In the genomic region with DNA sequence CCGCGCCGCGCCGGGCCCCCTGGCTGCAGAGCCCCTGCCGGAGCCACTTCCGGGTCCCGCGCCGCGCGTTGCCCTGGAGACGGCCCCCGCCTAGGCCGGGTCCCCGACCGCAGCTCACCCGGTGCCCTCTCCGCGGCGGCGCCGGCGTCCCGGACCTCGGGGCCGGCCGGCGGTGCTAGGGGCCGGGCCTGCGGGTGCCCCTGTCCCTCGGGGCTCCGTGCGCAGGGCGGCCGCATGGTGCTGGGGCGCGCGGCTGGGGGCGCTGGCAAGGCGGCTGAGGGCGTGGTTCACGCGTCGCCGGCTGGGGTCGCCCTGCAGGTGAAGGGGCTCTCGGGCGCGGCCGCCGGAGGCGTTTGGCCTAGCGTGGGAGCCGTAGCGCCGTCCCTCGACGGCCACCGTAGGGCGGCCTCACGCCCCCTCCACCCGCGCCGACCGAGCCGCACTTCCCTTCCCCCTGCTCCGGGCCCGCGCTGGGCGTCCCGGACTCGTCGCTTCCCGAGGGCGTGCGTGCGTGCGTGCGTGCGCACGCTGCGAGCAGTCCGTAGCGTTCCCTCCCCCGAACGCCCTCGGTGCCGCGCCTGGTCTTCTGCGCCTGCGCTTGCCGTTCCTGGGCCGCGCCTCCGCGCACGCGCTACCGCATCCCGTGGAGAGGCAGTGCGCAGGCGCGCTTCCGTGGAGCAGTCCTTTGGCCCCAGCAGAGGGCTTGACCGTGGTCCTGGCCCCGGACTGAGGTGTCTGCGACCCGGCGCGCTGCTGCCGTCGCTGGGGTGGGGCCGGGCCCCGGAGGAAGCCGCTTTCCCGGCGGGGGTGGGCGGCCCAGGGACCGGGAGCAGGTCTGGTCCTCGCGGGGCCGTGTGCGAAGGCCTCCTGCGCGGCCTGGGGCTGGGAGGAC, we compare ENCODE assay signal across 1 cellular context.
TF ChIP-seq lines count a peak whose summit lies in the region.

A gene with protein sequence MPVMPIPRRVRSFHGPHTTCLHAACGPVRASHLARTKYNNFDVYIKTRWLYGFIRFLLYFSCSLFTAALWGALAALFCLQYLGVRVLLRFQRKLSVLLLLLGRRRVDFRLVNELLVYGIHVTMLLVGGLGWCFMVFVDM (minus strand): TSS at position 509 of the 892 bp plus-strand sequence. CDS start 1,975 bp downstream, outside the sequence.

TF ChIP-seq in HepG2, 621 proteins besides CTCF, POLR2A, EP300 and RAD21 (continued from another document and continues in another):
- TF ChIP-seq, protein P1, sequence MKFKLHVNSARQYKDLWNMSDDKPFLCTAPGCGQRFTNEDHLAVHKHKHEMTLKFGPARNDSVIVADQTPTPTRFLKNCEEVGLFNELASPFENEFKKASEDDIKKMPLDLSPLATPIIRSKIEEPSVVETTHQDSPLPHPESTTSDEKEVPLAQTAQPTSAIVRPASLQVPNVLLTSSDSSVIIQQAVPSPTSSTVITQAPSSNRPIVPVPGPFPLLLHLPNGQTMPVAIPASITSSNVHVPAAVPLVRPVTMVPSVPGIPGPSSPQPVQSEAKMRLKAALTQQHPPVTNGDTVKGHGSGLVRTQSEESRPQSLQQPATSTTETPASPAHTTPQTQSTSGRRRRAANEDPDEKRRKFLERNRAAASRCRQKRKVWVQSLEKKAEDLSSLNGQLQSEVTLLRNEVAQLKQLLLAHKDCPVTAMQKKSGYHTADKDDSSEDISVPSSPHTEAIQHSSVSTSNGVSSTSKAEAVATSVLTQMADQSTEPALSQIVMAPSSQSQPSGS (CRISPR knock-in tag; IDR thresholded peaks at IDR 0.05): peak; percentile 46; the same call in 1 of the 2 replicates
- TF ChIP-seq, protein P2, sequence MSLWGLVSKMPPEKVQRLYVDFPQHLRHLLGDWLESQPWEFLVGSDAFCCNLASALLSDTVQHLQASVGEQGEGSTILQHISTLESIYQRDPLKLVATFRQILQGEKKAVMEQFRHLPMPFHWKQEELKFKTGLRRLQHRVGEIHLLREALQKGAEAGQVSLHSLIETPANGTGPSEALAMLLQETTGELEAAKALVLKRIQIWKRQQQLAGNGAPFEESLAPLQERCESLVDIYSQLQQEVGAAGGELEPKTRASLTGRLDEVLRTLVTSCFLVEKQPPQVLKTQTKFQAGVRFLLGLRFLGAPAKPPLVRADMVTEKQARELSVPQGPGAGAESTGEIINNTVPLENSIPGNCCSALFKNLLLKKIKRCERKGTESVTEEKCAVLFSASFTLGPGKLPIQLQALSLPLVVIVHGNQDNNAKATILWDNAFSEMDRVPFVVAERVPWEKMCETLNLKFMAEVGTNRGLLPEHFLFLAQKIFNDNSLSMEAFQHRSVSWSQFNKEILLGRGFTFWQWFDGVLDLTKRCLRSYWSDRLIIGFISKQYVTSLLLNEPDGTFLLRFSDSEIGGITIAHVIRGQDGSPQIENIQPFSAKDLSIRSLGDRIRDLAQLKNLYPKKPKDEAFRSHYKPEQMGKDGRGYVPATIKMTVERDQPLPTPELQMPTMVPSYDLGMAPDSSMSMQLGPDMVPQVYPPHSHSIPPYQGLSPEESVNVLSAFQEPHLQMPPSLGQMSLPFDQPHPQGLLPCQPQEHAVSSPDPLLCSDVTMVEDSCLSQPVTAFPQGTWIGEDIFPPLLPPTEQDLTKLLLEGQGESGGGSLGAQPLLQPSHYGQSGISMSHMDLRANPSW (CRISPR knock-in tag; IDR thresholded peaks at IDR 0.05; ENCODE audit: borderline replicate concordance): no peak
- peak; percentile 95 for TF ChIP-seq SP4 (CRISPR knock-in tag; IDR thresholded peaks at IDR 0.05)
- TF ChIP-seq PPARG (CRISPR knock-in tag; conservative IDR thresholded peaks at IDR 0.05): peak; percentile 17; the same call in 1 of the 2 replicates
- peak; percentile 85; the same call in 2 of the 3 replicates for TF ChIP-seq MXI1 (IDR thresholded peaks at IDR 0.05; ENCODE audit: borderline replicate concordance, low read depth, low read length)
- TF ChIP-seq SMYD3 (CRISPR knock-in tag; IDR thresholded peaks at IDR 0.05): peak; percentile 25; the same call in 1 of the 2 replicates
- no peak for TF ChIP-seq ZNF256 (CRISPR knock-in tag; conservative IDR thresholded peaks at IDR 0.05)
- TF ChIP-seq PAX8 (CRISPR knock-in tag; IDR thresholded peaks at IDR 0.05; ENCODE audit: borderline replicate concordance): peak; percentile 36; the same call in 1 of the 2 replicates
- TF ChIP-seq ZNF563 (CRISPR knock-in tag; IDR thresholded peaks at IDR 0.05): peak; percentile 65
- TF ChIP-seq ZNF329 (CRISPR knock-in tag; IDR thresholded peaks at IDR 0.05; ENCODE audit: low read depth): peak; percentile 93
- TF ChIP-seq ZNF3 (CRISPR knock-in tag; IDR thresholded peaks at IDR 0.05): no peak
- 0 out of 2 replicates have a peak, but pooled peaks have one; percentile 10 for TF ChIP-seq RARA (CRISPR knock-in tag; IDR thresholded peaks at IDR 0.05)
- peak; percentile 87 for TF ChIP-seq PHF20 (CRISPR knock-in tag; IDR thresholded peaks at IDR 0.05)
- peak; percentile 95; the same call in 1 of the 2 replicates for TF ChIP-seq ZNF431 (CRISPR knock-in tag; IDR thresholded peaks at IDR 0.05; ENCODE audit: borderline replicate concordance, low read depth)
- TF ChIP-seq, protein P3, sequence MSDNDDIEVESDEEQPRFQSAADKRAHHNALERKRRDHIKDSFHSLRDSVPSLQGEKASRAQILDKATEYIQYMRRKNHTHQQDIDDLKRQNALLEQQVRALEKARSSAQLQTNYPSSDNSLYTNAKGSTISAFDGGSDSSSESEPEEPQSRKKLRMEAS (IDR thresholded peaks at IDR 0.05): peak; percentile 84
- no peak for TF ChIP-seq NONO (IDR thresholded peaks at IDR 0.05)
- peak; percentile 84 for TF ChIP-seq NONO (CRISPR knock-in tag; conservative IDR thresholded peaks at IDR 0.05)
- TF ChIP-seq ZNF331 (CRISPR knock-in tag; IDR thresholded peaks at IDR 0.05): peak; percentile 75
- TF ChIP-seq AGO1 (IDR thresholded peaks at IDR 0.05; ENCODE audit: low read depth, low read length, poor library complexity, severe bottlenecking): no peak
- TF ChIP-seq, protein P4, sequence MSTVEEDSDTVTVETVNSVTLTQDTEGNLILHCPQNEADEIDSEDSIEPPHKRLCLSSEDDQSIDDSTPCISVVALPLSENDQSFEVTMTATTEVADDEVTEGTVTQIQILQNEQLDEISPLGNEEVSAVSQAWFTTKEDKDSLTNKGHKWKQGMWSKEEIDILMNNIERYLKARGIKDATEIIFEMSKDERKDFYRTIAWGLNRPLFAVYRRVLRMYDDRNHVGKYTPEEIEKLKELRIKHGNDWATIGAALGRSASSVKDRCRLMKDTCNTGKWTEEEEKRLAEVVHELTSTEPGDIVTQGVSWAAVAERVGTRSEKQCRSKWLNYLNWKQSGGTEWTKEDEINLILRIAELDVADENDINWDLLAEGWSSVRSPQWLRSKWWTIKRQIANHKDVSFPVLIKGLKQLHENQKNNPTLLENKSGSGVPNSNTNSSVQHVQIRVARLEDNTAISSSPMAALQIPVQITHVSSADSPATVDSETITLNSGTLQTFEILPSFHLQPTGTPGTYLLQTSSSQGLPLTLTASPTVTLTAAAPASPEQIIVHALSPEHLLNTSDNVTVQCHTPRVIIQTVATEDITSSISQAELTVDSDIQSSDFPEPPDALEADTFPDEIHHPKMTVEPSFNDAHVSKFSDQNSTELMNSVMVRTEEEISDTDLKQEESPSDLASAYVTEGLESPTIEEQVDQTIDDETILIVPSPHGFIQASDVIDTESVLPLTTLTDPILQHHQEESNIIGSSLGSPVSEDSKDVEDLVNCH (CRISPR knock-in tag; IDR thresholded peaks at IDR 0.05): no peak
- no peak; the same call in 1 of the 2 replicates for TF ChIP-seq TBX3 (IDR thresholded peaks at IDR 0.05; ENCODE audit: borderline replicate concordance)
- TF ChIP-seq DNMT1 (CRISPR knock-in tag; IDR thresholded peaks at IDR 0.05): peak; percentile 91
- 0 out of 2 replicates have a peak, but pooled peaks have one; percentile 64 for TF ChIP-seq ZSCAN9 (CRISPR knock-in tag; IDR thresholded peaks at IDR 0.05; ENCODE audit: borderline replicate concordance)
- 0 out of 2 replicates have a peak, but pooled peaks have one; percentile 61 for TF ChIP-seq ZNF792 (CRISPR knock-in tag; IDR thresholded peaks at IDR 0.05)
- TF ChIP-seq FOXA1 (IDR thresholded peaks at IDR 0.05): no peak
- TF ChIP-seq FOXA1 (CRISPR knock-in tag; IDR thresholded peaks at IDR 0.05): no peak; the same call in 1 of the 2 replicates
- TF ChIP-seq ZNF670 (CRISPR knock-in tag; IDR thresholded peaks at IDR 0.05; ENCODE audit: borderline replicate concordance): peak; percentile 88; the same call in 1 of the 2 replicates
- peak; percentile 72 for TF ChIP-seq ZNF709 (CRISPR knock-in tag; IDR thresholded peaks at IDR 0.05)
- no peak for TF ChIP-seq LCORL (IDR thresholded peaks at IDR 0.05)
- TF ChIP-seq LCORL (CRISPR knock-in tag; IDR thresholded peaks at IDR 0.05): peak; percentile 75; the same call in 1 of the 2 replicates
- TF ChIP-seq TGIF2 (CRISPR knock-in tag; IDR thresholded peaks at IDR 0.05): peak; percentile 44
- TF ChIP-seq ZNF12 (CRISPR knock-in tag; IDR thresholded peaks at IDR 0.05): no peak
- TF ChIP-seq ZNF333 (CRISPR knock-in tag; IDR thresholded peaks at IDR 0.05; ENCODE audit: borderline replicate concordance): no peak
- TF ChIP-seq CBFB (CRISPR knock-in tag; IDR thresholded peaks at IDR 0.05): peak; percentile 95
- no peak for TF ChIP-seq SOX13 (IDR thresholded peaks at IDR 0.05)
- peak in 1 of 2 experiments; percentile 35; a peak in 1 of 4 replicates for TF ChIP-seq SOX13 (CRISPR knock-in tag; conservative IDR thresholded peaks at IDR 0.05 in 1 of 2, IDR thresholded peaks at IDR 0.05 in 1 of 2)
- no peak for TF ChIP-seq TCF12 (IDR thresholded peaks at IDR 0.05)
- peak; percentile 63; the same call in 1 of the 2 replicates for TF ChIP-seq TCF12 (CRISPR knock-in tag; IDR thresholded peaks at IDR 0.05)
- no peak; the same call in 1 of the 2 replicates for TF ChIP-seq PRMT3 (CRISPR knock-in tag; IDR thresholded peaks at IDR 0.05; ENCODE audit: borderline replicate concordance, low read depth)
- peak; percentile 68 for TF ChIP-seq ZSCAN25 (CRISPR knock-in tag; IDR thresholded peaks at IDR 0.05)
- TF ChIP-seq HIVEP1 (CRISPR knock-in tag; IDR thresholded peaks at IDR 0.05): no peak
- peak; percentile 25; the same call in 1 of the 2 replicates for TF ChIP-seq RFXAP (CRISPR knock-in tag; IDR thresholded peaks at IDR 0.05; ENCODE audit: borderline replicate concordance)
- peak; percentile 97 for TF ChIP-seq SPEN (CRISPR knock-in tag; IDR thresholded peaks at IDR 0.05; ENCODE audit: low read depth)
- TF ChIP-seq KMT2B (CRISPR knock-in tag; IDR thresholded peaks at IDR 0.05): no peak
- no peak for TF ChIP-seq ZBTB21 (CRISPR knock-in tag; IDR thresholded peaks at IDR 0.05)
- peak; percentile 38; the same call in 1 of the 2 replicates for TF ChIP-seq ESRRA (CRISPR knock-in tag; IDR thresholded peaks at IDR 0.05; ENCODE audit: low read depth)
- TF ChIP-seq, protein P5, sequence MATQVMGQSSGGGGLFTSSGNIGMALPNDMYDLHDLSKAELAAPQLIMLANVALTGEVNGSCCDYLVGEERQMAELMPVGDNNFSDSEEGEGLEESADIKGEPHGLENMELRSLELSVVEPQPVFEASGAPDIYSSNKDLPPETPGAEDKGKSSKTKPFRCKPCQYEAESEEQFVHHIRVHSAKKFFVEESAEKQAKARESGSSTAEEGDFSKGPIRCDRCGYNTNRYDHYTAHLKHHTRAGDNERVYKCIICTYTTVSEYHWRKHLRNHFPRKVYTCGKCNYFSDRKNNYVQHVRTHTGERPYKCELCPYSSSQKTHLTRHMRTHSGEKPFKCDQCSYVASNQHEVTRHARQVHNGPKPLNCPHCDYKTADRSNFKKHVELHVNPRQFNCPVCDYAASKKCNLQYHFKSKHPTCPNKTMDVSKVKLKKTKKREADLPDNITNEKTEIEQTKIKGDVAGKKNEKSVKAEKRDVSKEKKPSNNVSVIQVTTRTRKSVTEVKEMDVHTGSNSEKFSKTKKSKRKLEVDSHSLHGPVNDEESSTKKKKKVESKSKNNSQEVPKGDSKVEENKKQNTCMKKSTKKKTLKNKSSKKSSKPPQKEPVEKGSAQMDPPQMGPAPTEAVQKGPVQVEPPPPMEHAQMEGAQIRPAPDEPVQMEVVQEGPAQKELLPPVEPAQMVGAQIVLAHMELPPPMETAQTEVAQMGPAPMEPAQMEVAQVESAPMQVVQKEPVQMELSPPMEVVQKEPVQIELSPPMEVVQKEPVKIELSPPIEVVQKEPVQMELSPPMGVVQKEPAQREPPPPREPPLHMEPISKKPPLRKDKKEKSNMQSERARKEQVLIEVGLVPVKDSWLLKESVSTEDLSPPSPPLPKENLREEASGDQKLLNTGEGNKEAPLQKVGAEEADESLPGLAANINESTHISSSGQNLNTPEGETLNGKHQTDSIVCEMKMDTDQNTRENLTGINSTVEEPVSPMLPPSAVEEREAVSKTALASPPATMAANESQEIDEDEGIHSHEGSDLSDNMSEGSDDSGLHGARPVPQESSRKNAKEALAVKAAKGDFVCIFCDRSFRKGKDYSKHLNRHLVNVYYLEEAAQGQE (IDR thresholded peaks at IDR 0.05; ENCODE audit: borderline replicate concordance in 1 of 2, low read depth in 1 of 2, low read length in 2 of 2): peak in 1 of 2 experiments; percentile 47; a peak in 1 of 4 replicates
- TF ChIP-seq SMAD9 (CRISPR knock-in tag; IDR thresholded peaks at IDR 0.05): 0 out of 2 replicates have a peak, but pooled peaks have one; percentile 58
- TF ChIP-seq ZBTB7B (CRISPR knock-in tag; IDR thresholded peaks at IDR 0.05): peak; percentile 56; the same call in 1 of the 2 replicates
- TF ChIP-seq MTF1 (CRISPR knock-in tag; IDR thresholded peaks at IDR 0.05): no peak
- TF ChIP-seq, protein P6, sequence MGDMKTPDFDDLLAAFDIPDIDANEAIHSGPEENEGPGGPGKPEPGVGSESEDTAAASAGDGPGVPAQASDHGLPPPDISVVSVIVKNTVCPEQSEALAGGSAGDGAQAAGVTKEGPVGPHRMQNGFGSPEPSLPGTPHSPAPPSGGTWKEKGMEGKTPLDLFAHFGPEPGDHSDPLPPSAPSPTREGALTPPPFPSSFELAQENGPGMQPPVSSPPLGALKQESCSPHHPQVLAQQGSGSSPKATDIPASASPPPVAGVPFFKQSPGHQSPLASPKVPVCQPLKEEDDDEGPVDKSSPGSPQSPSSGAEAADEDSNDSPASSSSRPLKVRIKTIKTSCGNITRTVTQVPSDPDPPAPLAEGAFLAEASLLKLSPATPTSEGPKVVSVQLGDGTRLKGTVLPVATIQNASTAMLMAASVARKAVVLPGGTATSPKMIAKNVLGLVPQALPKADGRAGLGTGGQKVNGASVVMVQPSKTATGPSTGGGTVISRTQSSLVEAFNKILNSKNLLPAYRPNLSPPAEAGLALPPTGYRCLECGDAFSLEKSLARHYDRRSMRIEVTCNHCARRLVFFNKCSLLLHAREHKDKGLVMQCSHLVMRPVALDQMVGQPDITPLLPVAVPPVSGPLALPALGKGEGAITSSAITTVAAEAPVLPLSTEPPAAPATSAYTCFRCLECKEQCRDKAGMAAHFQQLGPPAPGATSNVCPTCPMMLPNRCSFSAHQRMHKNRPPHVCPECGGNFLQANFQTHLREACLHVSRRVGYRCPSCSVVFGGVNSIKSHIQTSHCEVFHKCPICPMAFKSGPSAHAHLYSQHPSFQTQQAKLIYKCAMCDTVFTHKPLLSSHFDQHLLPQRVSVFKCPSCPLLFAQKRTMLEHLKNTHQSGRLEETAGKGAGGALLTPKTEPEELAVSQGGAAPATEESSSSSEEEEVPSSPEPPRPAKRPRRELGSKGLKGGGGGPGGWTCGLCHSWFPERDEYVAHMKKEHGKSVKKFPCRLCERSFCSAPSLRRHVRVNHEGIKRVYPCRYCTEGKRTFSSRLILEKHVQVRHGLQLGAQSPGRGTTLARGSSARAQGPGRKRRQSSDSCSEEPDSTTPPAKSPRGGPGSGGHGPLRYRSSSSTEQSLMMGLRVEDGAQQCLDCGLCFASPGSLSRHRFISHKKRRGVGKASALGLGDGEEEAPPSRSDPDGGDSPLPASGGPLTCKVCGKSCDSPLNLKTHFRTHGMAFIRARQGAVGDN (CRISPR knock-in tag; IDR thresholded peaks at IDR 0.05): peak; percentile 77
